In the genomic region with DNA sequence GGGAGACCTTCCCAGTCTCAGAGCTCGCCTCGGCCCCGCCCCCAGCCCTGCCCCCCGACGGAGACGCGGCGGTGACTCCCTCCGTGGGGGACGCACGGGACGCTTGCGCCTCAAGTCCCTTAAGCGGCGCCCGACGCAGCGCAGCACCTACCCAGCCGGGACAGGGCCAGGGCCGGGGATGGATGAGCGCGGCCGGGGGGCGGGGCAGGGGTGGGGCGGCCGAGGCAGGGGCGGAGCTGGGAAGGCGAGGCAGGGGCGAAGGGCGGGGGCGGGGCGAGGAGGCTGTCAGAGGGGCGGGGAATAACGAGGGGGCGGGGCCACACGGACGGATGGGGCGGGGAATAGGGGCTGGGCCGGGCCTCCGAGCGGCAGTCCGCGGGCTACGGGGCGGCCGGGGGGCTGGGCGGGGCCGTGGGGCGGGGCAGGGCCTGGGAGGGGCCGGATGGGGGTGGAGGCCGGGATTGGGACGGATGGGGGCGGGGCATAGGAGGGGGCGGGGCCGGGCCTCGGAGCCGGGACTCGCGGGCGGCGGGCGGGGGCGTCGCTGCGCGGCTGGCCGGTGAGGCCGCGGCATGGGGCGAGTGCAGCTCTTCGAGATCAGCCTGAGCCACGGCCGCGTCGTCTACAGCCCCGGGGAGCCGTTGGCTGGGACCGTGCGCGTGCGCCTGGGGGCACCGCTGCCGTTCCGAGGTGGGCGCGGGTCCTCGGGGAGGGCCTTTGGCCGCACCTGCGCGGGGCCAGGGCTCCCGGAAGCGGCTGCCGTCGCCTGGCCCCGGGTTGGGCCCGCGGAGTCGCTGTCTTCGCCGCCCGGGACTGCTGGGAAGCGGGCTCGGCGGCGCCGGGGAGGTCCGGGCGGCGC, we compare ENCODE assay signal across 8 cellular contexts. TPM values are rescaled to one million over a fixed set of nuclear protein-coding genes. Genes with fewer than 3 reads are reported as not detected.
DNase-seq lines count a peak whose midpoint lies in the region; ATAC-seq and TF ChIP-seq lines count a peak whose summit lies in the region.

A gene with protein sequence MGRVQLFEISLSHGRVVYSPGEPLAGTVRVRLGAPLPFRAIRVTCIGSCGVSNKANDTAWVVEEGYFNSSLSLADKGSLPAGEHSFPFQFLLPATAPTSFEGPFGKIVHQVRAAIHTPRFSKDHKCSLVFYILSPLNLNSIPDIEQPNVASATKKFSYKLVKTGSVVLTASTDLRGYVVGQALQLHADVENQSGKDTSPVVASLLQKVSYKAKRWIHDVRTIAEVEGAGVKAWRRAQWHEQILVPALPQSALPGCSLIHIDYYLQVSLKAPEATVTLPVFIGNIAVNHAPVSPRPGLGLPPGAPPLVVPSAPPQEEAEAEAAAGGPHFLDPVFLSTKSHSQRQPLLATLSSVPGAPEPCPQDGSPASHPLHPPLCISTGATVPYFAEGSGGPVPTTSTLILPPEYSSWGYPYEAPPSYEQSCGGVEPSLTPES (plus strand): TSS at position 541 of the 859 bp plus-strand sequence. CDS start 32 bp downstream, at position 573.

- H3K27me3 Mint-ChIP-seq in activated CD4-positive, alpha-beta T cell treated with anti-CD3 and anti-CD28 coated beads, Interleukin-2, amount 10 ng/mL, durations not matched to agents 24 days and 14 days, result no peaks in the 10 kb centered on the region

- H3K9me3 Mint-ChIP-seq in activated CD4-positive, alpha-beta T cell treated with anti-CD3 and anti-CD28 coated beads, Interleukin-2, amount 10 ng/mL, durations not matched to agents 24 days and 14 days, result no peaks in the 10 kb centered on the region

- peak; percentile 76 for ATAC-seq in GM19025 (IDR thresholded peaks at IDR 0.05; ENCODE audit: low read depth, unreplicated experiment)
- ATAC-seq in HG03196 (IDR thresholded peaks at IDR 0.05; ENCODE audit: unreplicated experiment), result peak; percentile 66
- ATAC-seq in left lobe of liver, result peak; percentile 80

- no peak for TF ChIP-seq CTCF in AG09309 (IDR thresholded peaks at IDR 0.05; ENCODE audit: control insufficient read depth, insufficient read depth, low read depth, low read length, missing control alignments)

- H3K4me1 Mint-ChIP-seq in activated CD4-positive, alpha-beta T cell treated with anti-CD3 and anti-CD28 coated beads, Interleukin-2, amount 10 ng/mL, durations not matched to agents 24 days and 14 days, result peaks cover 28% of the 10 kb centered on the region

- DNase-seq in AG09309 (ENCODE audit: low read depth), result peak; percentile 21
- peak; percentile 22 for DNase-seq in NCI-H524 treated with DMSO at 0.1 percent for 48 hours (lab: John Stamatoyannopoulos, UW)
- peak; percentile 96 for DNase-seq in activated CD4-positive, alpha-beta T cell treated with anti-CD3 and anti-CD28 coated beads, Interleukin-2, amount 10 ng/mL, durations not matched to agents 24 days and 14 days
- peak; percentile 72 for DNase-seq in dedifferentiated amniotic fluid mesenchymal stem cell (ENCODE audit: extremely low spot score)
- peak; percentile 92 for DNase-seq in left lobe of liver (ENCODE audit: low spot score)
- peak; percentile 91 to 92 for DNase-seq in stimulated activated CD4-positive, alpha-beta T cell treated with anti-CD3 and anti-CD28 coated beads, Interleukin-2, amount 100 ng/mL, for 24 hours

- peak within 1 kb of the TSS; percentile 65 for H3K27ac Mint-ChIP-seq in activated CD4-positive, alpha-beta T cell treated with anti-CD3 and anti-CD28 coated beads, Interleukin-2, amount 10 ng/mL, durations not matched to agents 24 days and 14 days

- H3K36me3 Mint-ChIP-seq in activated CD4-positive, alpha-beta T cell treated with anti-CD3 and anti-CD28 coated beads, Interleukin-2, amount 10 ng/mL, durations not matched to agents 24 days and 14 days (ENCODE audit: low read depth), result no peaks in the 10 kb centered on the region

- H3K4me3 ChIP-seq in AG09309 (ENCODE audit: control insufficient read depth, low read depth, low read length), result peak within 1 kb of the TSS; percentile 58

- intact Hi-C loops in activated CD4-positive, alpha-beta T cell treated with anti-CD3 and anti-CD28 coated beads, Interleukin-2, amount 10 ng/mL, durations not matched to agents 24 days and 14 days (cut with micrococcal nuclease), result loop anchor here (1.0 kb wide), 4 partner anchors 13 to 146 kb away; a partner anchor contains a TSS

- peak within 1 kb of the TSS; percentile 85 for H3K4me3 Mint-ChIP-seq in activated CD4-positive, alpha-beta T cell treated with anti-CD3 and anti-CD28 coated beads, Interleukin-2, amount 10 ng/mL, durations not matched to agents 24 days and 14 days

RNA-seq across cellular contexts. Expression of the gene that starts here (rescaled TPM):
- total RNA-seq in activated CD4-positive, alpha-beta T cell treated with anti-CD3 and anti-CD28 coated beads, Interleukin-2, amount 10 ng/mL, durations not matched to agents 24 days and 14 days, result 63.7 and 68.4 TPM in 2 replicates
- total RNA-seq in left lobe of liver, result 29.0 TPM

Comparison
In these comparisons a context has a peak if more than half of its experiments do, and no peak if none do; other contexts are left out.
1. Peak in every context shown above with its lines: DNase-seq, ATAC-seq and H3K4me3 ChIP-seq.
2. DNase-seq: peak in every context shown above with its lines; median percentile 96 in activated CD4-positive, alpha-beta T cell treated with anti-CD3 and anti-CD28 coated beads, Interleukin-2, amount 10 ng/mL, durations not matched to agents 24 days and 14 days; 92 in left lobe of liver; 92 in stimulated activated CD4-positive, alpha-beta T cell treated with anti-CD3 and anti-CD28 coated beads, Interleukin-2, amount 100 ng/mL, for 24 hours; 72 in dedifferentiated amniotic fluid mesenchymal stem cell; 22 in NCI-H524 treated with DMSO at 0.1 percent for 48 hours; 21 in AG09309.